ENCODE assay signal across 7 cellular contexts in the genomic region with DNA sequence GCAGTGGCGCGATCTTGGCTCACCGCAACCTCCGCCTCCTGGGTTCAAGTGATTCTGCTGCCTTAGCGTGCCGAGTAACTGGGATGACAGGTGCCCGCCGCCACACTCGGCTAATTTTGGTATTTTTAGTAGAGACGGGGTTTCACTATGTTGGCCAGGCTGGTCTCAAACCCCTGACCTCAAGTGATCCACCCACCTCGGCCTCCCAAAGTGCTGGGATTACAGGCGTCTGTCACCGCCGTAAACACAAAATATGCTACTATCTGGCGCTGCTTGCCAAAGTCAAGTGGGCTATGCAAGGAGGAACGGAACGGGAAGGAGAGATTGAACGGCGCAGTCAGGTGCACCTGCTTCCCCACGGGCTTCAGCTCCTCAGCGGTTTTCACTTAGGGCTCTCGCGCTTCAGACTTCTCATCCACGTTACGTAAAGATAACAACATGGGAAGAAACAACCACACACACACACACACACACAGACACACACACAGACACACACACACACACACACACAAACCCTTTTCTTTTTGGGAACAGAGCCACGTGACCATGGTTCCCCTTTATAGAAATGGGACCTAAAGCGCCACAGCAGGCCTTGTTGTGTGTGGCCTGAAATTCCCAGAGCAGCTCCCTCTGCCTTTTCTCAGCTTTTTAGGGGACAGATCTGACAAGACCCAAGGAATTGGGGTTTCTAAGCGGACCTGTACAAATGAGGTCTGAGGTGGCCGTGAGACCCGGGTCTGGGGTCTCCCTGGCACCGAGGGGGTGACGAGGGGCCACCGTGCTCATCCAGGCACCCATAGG.
DNase-seq lines count a peak whose midpoint lies in the region; ATAC-seq and TF ChIP-seq lines count a peak whose summit lies in the region.

No MANE protein-coding gene starts in this region.

- no peaks in the 10 kb centered on the region for H3K9me3 ChIP-seq in parathyroid adenoma (ENCODE audit: control insufficient read depth, low read length)

- no peak for TF ChIP-seq CTCF in parathyroid adenoma (IDR thresholded peaks at IDR 0.05)

- peak; percentile 19 for ATAC-seq in GM21423 (IDR thresholded peaks at IDR 0.05; ENCODE audit: unreplicated experiment)

- no peak overlapping the region for H2AFZ ChIP-seq in parathyroid adenoma

- H3K4me1 ChIP-seq in parathyroid adenoma: no peaks in the 10 kb centered on the region

- peak; percentile 27 for DNase-seq in NCI-H2107 (lab: John Stamatoyannopoulos, UW)
- peak; percentile 37 for DNase-seq in activated effector memory CD4-positive, alpha-beta T cell treated with Interleukin-2 at 50 U/mL for 16 hours
- DNase-seq in HCEC 1CT: no peak
- no peak for DNase-seq in SW 1271 (lab: John Stamatoyannopoulos, UW)
- DNase-seq in D341Med (ENCODE audit: low spot score): no peak

- H3K27ac ChIP-seq in parathyroid adenoma: peak overlapping the region; percentile 65

- no peak overlapping the region for H3K9ac ChIP-seq in parathyroid adenoma

- H3K4me2 ChIP-seq in parathyroid adenoma (ENCODE audit: low read length): peak overlapping the region; percentile 43

- H3K27me3 ChIP-seq in parathyroid adenoma (ENCODE audit: control insufficient read depth, insufficient read depth, low read length): no peaks in the 10 kb centered on the region

- no peaks in the 10 kb centered on the region for H3K36me3 ChIP-seq in parathyroid adenoma (ENCODE audit: control insufficient read depth, insufficient read depth, low read length)

- peak overlapping the region; percentile 33 for H3K4me3 ChIP-seq in parathyroid adenoma (ENCODE audit: low read depth, low read length)

- H3K79me2 ChIP-seq in parathyroid adenoma: no peaks in the 10 kb centered on the region

Comparison
In these comparisons a context has a peak if more than half of its experiments do, and no peak if none do; other contexts are left out.
1. DNase-seq: peak in NCI-H2107 (single experiment) and activated effector memory CD4-positive, alpha-beta T cell treated with Interleukin-2 at 50 U/mL for 16 hours (single experiment); none in HCEC 1CT (single experiment), SW 1271 (0 of 2) and D341Med (single experiment).